In genomic region chr19:29810504-29810871, GRCh38 we compare ENCODE assay signal across 2 cellular contexts.
TF ChIP-seq lines count a peak whose summit lies in the region.

No MANE protein-coding gene starts in this region.

TF ChIP-seq in HEK293, 187 proteins besides CTCF, POLR2A, EP300 and RAD21 (continued from another document and continues in another):
- TF ChIP-seq ZBTB10 (tag by site-specific recombination; IDR thresholded peaks at IDR 0.05) (no peak), PATZ1 (tag by site-specific recombination; IDR thresholded peaks at IDR 0.05) (peak; percentile 22), ZNF701 (tag by site-specific recombination; IDR thresholded peaks at IDR 0.05) (no peak), ZBTB48 (tag by site-specific recombination; IDR thresholded peaks at IDR 0.05) (no peak), HOXC10 (CRISPR knock-in tag; IDR thresholded peaks at IDR 0.05) (no peak), ZSCAN23 (tag by site-specific recombination; IDR thresholded peaks at IDR 0.05) (no peak), PRDM2 (tag by site-specific recombination; IDR thresholded peaks at IDR 0.05; ENCODE audit: borderline replicate concordance) (no peak), ZNF768 (tag by site-specific recombination; IDR thresholded peaks at IDR 0.05) (peak; percentile 32; the same call in 1 of the 2 replicates)
- TF ChIP-seq, protein P1, sequence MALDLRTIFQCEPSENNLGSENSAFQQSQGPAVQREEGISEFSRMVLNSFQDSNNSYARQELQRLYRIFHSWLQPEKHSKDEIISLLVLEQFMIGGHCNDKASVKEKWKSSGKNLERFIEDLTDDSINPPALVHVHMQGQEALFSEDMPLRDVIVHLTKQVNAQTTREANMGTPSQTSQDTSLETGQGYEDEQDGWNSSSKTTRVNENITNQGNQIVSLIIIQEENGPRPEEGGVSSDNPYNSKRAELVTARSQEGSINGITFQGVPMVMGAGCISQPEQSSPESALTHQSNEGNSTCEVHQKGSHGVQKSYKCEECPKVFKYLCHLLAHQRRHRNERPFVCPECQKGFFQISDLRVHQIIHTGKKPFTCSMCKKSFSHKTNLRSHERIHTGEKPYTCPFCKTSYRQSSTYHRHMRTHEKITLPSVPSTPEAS (tag by site-specific recombination; IDR thresholded peaks at IDR 0.05), result no peak

TF ChIP-seq in WTC11, 78 proteins besides CTCF, POLR2A, EP300 and RAD21 (continued from another document):
- TF ChIP-seq, protein P2, sequence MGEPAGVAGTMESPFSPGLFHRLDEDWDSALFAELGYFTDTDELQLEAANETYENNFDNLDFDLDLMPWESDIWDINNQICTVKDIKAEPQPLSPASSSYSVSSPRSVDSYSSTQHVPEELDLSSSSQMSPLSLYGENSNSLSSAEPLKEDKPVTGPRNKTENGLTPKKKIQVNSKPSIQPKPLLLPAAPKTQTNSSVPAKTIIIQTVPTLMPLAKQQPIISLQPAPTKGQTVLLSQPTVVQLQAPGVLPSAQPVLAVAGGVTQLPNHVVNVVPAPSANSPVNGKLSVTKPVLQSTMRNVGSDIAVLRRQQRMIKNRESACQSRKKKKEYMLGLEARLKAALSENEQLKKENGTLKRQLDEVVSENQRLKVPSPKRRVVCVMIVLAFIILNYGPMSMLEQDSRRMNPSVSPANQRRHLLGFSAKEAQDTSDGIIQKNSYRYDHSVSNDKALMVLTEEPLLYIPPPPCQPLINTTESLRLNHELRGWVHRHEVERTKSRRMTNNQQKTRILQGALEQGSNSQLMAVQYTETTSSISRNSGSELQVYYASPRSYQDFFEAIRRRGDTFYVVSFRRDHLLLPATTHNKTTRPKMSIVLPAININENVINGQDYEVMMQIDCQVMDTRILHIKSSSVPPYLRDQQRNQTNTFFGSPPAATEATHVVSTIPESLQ (CRISPR knock-in tag; IDR thresholded peaks at IDR 0.05), result no peak
- no peak for TF ChIP-seq RELA (CRISPR knock-in tag; IDR thresholded peaks at IDR 0.05; ENCODE audit: borderline replicate concordance)
- no peak for TF ChIP-seq E2F4 (CRISPR knock-in tag; IDR thresholded peaks at IDR 0.05; ENCODE audit: borderline replicate concordance, low read depth)
- TF ChIP-seq GABPB1 (CRISPR knock-in tag; IDR thresholded peaks at IDR 0.05), result no peak
TF ChIP-seq in WTC11: peak in this region for 0.
